8 cellular contexts compared by ENCODE assay signal in genomic region chr12:122079532-122080081, GRCh38. TPM values are rescaled to one million over a fixed set of nuclear protein-coding genes. Genes with fewer than 3 reads are reported as not detected.
A peak's percentile ranks its signal among the peaks of the same experiment; 100 is the strongest.
DNase-seq lines count a peak whose midpoint lies in the region; ATAC-seq, FAIRE-seq and TF ChIP-seq lines count a peak whose summit lies in the region.

No MANE protein-coding gene starts in this region.

- peak overlapping the region; percentile 74 for H2AK5ac ChIP-seq in IMR-90 (ENCODE audit: low read depth, low read length)

- H3K56ac ChIP-seq in IMR-90 (ENCODE audit: extremely low read depth, insufficient read depth, low read length), result peak overlapping the region; percentile 17; the same call in 1 of the 2 replicates

- 0 out of 2 replicates have a peak overlapping the region, but pooled peaks have one; percentile 5 for H4K91ac ChIP-seq in IMR-90 (ENCODE audit: insufficient read depth, low read depth, low read length)

- H3K4me3 Mint-ChIP-seq in activated naive CD8-positive, alpha-beta T cell treated with anti-CD3 and anti-CD28 coated beads for 36 hours, result peak overlapping the region; percentile 94

- H3K4me3 ChIP-seq in BLaER1 (peak overlapping the region; percentile 95), IMR-90 (ENCODE audit: insufficient read depth, low read depth, low read length) (peak overlapping the region; percentile 86), kidney (ENCODE audit: low read length in 2 of 2) (peak overlapping the region; percentile 83 to 94), suprapubic skin (peak overlapping the region; percentile 79)

- peak overlapping the region; percentile 56 for H2AK9ac ChIP-seq in IMR-90 (replicated peaks; ENCODE audit: low read depth, low read length, poor library complexity)

- H3K36me3 ChIP-seq in BLaER1, result peaks cover 11% of the 10 kb centered on the region
- H3K36me3 ChIP-seq in IMR-90 (ENCODE audit: control insufficient read depth, insufficient read depth, low read length), result peaks cover 7% of the 10 kb centered on the region; the same call in 1 of the 2 replicates
- H3K36me3 ChIP-seq in kidney (ENCODE audit: control insufficient read depth in 1 of 2, insufficient read depth in 2 of 2, low read length in 2 of 2), result no peaks in the 10 kb centered on the region
- peaks cover 10% of the 10 kb centered on the region for H3K36me3 ChIP-seq in suprapubic skin

- intact Hi-C loops in IMR-90 (cut with micrococcal nuclease) (no loop called here), kidney (cut with DNase I) (no loop called here)

- H4K8ac ChIP-seq in IMR-90 (ENCODE audit: low read depth in 2 of 2, low read length in 2 of 2), result peak overlapping the region in 1 of 2 experiments; percentile 3; a peak in 2 of 4 replicates

- H4K5ac ChIP-seq in IMR-90 (ENCODE audit: low read depth, low read length), result peak overlapping the region; percentile 30

- H3K27ac ChIP-seq in BLaER1, result peak overlapping the region; percentile 98
- H3K27ac ChIP-seq in IMR-90 (ENCODE audit: insufficient read depth, low read length), result peak overlapping the region; percentile 39
- peak overlapping the region; percentile 59 to 68 for H3K27ac ChIP-seq in kidney (ENCODE audit: low read depth in 2 of 2, low read length in 2 of 2)
- H3K27ac ChIP-seq in suprapubic skin, result peak overlapping the region; percentile 87

- ATAC-seq in IMR-90 (ENCODE audit: low read depth), result no peak
- no peak for ATAC-seq in HG02588 (IDR thresholded peaks at IDR 0.05; ENCODE audit: unreplicated experiment)

- peak overlapping the region; percentile 96 for H2AFZ ChIP-seq in IMR-90 (replicated peaks; ENCODE audit: low read length, poor library complexity)

- TF ChIP-seq POLR2A in IMR-90 (IDR thresholded peaks at IDR 0.05; ENCODE audit: low read depth, low read length), result no peak
- TF ChIP-seq POLR2A in suprapubic skin (IDR thresholded peaks at IDR 0.05), result no peak

- H3K9ac ChIP-seq in BLaER1 (peak overlapping the region; percentile 97), IMR-90 (ENCODE audit: low read depth, low read length) (peak overlapping the region; percentile 88), kidney (ENCODE audit: low read length in 2 of 2) (peak overlapping the region; percentile 89 to 93)

- H2BK20ac ChIP-seq in IMR-90 (ENCODE audit: low read depth, low read length), result 0 out of 2 replicates have a peak overlapping the region, but pooled peaks have one; percentile 14

- H3K4me1 Mint-ChIP-seq in activated naive CD8-positive, alpha-beta T cell treated with anti-CD3 and anti-CD28 coated beads for 36 hours, result peaks cover 49% of the 10 kb centered on the region

- H3K9me1 ChIP-seq in IMR-90 (ENCODE audit: insufficient read depth, low read length), result 0 out of 2 replicates have a peak, but pooled peaks cover 10% of the 10 kb centered on the region

- H3K4me1 ChIP-seq in BLaER1, result peaks cover 67% of the 10 kb centered on the region
- H3K4me1 ChIP-seq in IMR-90 (ENCODE audit: control insufficient read depth, insufficient read depth, low read length), result peaks cover 10% of the 10 kb centered on the region
- H3K4me1 ChIP-seq in kidney (ENCODE audit: control insufficient read depth in 1 of 2, insufficient read depth in 1 of 2, low read depth in 1 of 2, low read length in 2 of 2), result peaks cover 14 to 28% of the 10 kb centered on the region in 2 donors
- H3K4me1 ChIP-seq in suprapubic skin, result peaks cover 48% of the 10 kb centered on the region

- TF ChIP-seq CTCF in IMR-90 (conservative IDR thresholded peaks at IDR 0.05; ENCODE audit: low read depth, low read length) (no peak), kidney (IDR thresholded peaks at IDR 0.05; ENCODE audit: borderline replicate concordance, extremely low read depth, insufficient read depth) (no peak), suprapubic skin (IDR thresholded peaks at IDR 0.05) (no peak)

- H3K79me1 ChIP-seq in IMR-90 (ENCODE audit: low read depth in 1 of 2, low read length in 2 of 2), result peaks cover 13 to 53% of the 10 kb centered on the region in 2 experiments; a peak in 3 of 4 replicates

- no peaks in the 10 kb centered on the region for H3K27me3 Mint-ChIP-seq in activated naive CD8-positive, alpha-beta T cell treated with anti-CD3 and anti-CD28 coated beads for 36 hours

- no peak for TF ChIP-seq RAD21 in IMR-90 (IDR thresholded peaks at IDR 0.05; ENCODE audit: low read length)

- dilution Hi-C loops in IMR-90 (cut with HindIII; ENCODE audit: low sequenced_read_pairs, unreplicated experiment), result no loop called here

- 0% methylated on average over 1 of the region's 13 CpGs; no CpG with 5 or more reads in 1 of the 2 experiments for WGBS in IMR-90 (ENCODE audit: extremely low coverage in 2 of 2, insufficient read length in 1 of 2), 2 experiments
- WGBS in suprapubic skin, result 0% methylated on average over 10 of the region's 13 CpGs

- H3K27me3 ChIP-seq in BLaER1, result no peaks in the 10 kb centered on the region
- peaks cover 4% of the 10 kb centered on the region; the same call in 1 of the 2 replicates for H3K27me3 ChIP-seq in IMR-90 (ENCODE audit: control insufficient read depth, insufficient read depth, low read length)
- no peaks in the 10 kb centered on the region for H3K27me3 ChIP-seq in suprapubic skin

- TF ChIP-seq EP300 in suprapubic skin (IDR thresholded peaks at IDR 0.05), result no peak

- H4K20me1 ChIP-seq in BLaER1, result peaks cover 58% of the 10 kb centered on the region
- H4K20me1 ChIP-seq in IMR-90 (ENCODE audit: insufficient read depth, low read length), result peaks cover 40% of the 10 kb centered on the region

- H2BK15ac ChIP-seq in IMR-90 (ENCODE audit: low read depth, low read length), result 0 out of 3 replicates have a peak overlapping the region, but pooled peaks have one; percentile 15

- H3K36me3 Mint-ChIP-seq in activated naive CD8-positive, alpha-beta T cell treated with anti-CD3 and anti-CD28 coated beads for 36 hours, result peaks cover 31% of the 10 kb centered on the region

- peak overlapping the region; percentile 82 for H3K27ac Mint-ChIP-seq in activated naive CD8-positive, alpha-beta T cell treated with anti-CD3 and anti-CD28 coated beads for 36 hours

- DNase-seq in IMR-90, result no peak
- DNase-seq in activated naive CD8-positive, alpha-beta T cell treated with anti-CD3 and anti-CD28 coated beads for 36 hours, result no peak
- DNase-seq in kidney, result no peak
- peak in 1 of 2 donors; percentile 56 for DNase-seq in suprapubic skin (ENCODE audit: low spot score in 2 of 2)
- no peak for DNase-seq in kidney tubule cell (ENCODE audit: low spot score)
- no peak for DNase-seq in G401 (ENCODE audit: low spot score)

- H3K18ac ChIP-seq in IMR-90 (ENCODE audit: low read depth, low read length), result peak overlapping the region; percentile 32; the same call in 1 of the 2 replicates

- H2BK5ac ChIP-seq in IMR-90 (ENCODE audit: low read depth, low read length, poor library complexity, severe bottlenecking), result peak overlapping the region; percentile 8

- H3K9me3 Mint-ChIP-seq in activated naive CD8-positive, alpha-beta T cell treated with anti-CD3 and anti-CD28 coated beads for 36 hours, result no peaks in the 10 kb centered on the region

- peak overlapping the region; percentile 79 for H3K14ac ChIP-seq in IMR-90 (replicated peaks; ENCODE audit: low read depth, low read length)

- H3K4me2 ChIP-seq in BLaER1 (peak overlapping the region; percentile 97), IMR-90 (ENCODE audit: low read depth, low read length) (peak overlapping the region; percentile 76)

- no TSS peak for BruUV-seq in IMR-90 (replicated peaks; lab: Mats Ljungman, UMichigan)

- in situ Hi-C loops in IMR-90 (cut with MboI; ENCODE audit: low sequenced_read_pairs), result no loop called here
- in situ Hi-C loops in G401 (cut with HindIII; ENCODE audit: low sequenced_read_pairs), result no loop called here

- POLR2A ChIA-PET in IMR-90 (lab: Charles Lee; ENCODE audit: unreplicated experiment), result interaction anchor here (0.5 kb wide), 1 partner anchor 10 kb away, joined by 4 read pairs; no protein-coding TSS in a partner anchor

- H3K4ac ChIP-seq in IMR-90 (ENCODE audit: low read depth, low read length), result peak overlapping the region; percentile 1

- H3K23ac ChIP-seq in IMR-90 (ENCODE audit: low read depth, low read length), result peak overlapping the region; percentile 75

- H3K9me3 ChIP-seq in BLaER1 (no peaks in the 10 kb centered on the region), IMR-90 (ENCODE audit: control insufficient read depth, insufficient read depth, low read length) (no peaks in the 10 kb centered on the region), kidney (ENCODE audit: control insufficient read depth in 1 of 2, low read length in 2 of 2) (no peaks in the 10 kb centered on the region), suprapubic skin (no peaks in the 10 kb centered on the region)

- no peak for FAIRE-seq in kidney (lab: Jason Lieb, UNC)

- H2BK120ac ChIP-seq in IMR-90 (ENCODE audit: low read depth, low read length), result peak overlapping the region; percentile 47; the same call in 1 of the 2 replicates

- CTCF ChIA-PET in IMR-90 (lab: Yijun Ruan, JAX), result interaction anchor here (1.7 kb wide), 1 partner anchor 44 kb away, joined by 7 read pairs; no protein-coding TSS in a partner anchor

TF ChIP-seq in IMR-90, 13 proteins besides CTCF, POLR2A, EP300 and RAD21:
- TF ChIP-seq RCOR1 (IDR thresholded peaks at IDR 0.05; ENCODE audit: insufficient replicate concordance, low read length) (no peak), MXI1 (IDR thresholded peaks at IDR 0.05; ENCODE audit: borderline replicate concordance, low read depth, low read length) (0 out of 2 replicates have a peak, but pooled peaks have one; percentile 20), BHLHE40 (IDR thresholded peaks at IDR 0.05; ENCODE audit: low read depth, low read length) (no peak), CEBPB (IDR thresholded peaks at IDR 0.05; ENCODE audit: low read depth, low read length) (peak; percentile 68)

RNA-seq across cellular contexts. Expression of gene MLXIP, which starts 1.1 kb away (rescaled TPM):
- total RNA-seq in IMR-90 (2012; rRNA removed) (2.7 and 3.1 TPM in 2 replicates), kidney (67.6 TPM), suprapubic skin (10 to 100 TPM; 25.2 to 91.4 (median 35.4) TPM)
- polyA plus RNA-seq in IMR-90 (2012; rRNA removed) (9.5 and 10.8 TPM in 2 replicates), kidney (ENCODE audit: insufficient read depth, low read depth, low replicate concordance) (10.9 TPM)
- 5.9 and 8.8 TPM in 2 replicates for polyA plus RNA-seq in IMR-90 (2012; cell fraction: cytosol; rRNA removed)
- polyA plus RNA-seq in IMR-90 (2012; cell fraction: nucleus; rRNA removed; ENCODE audit: low replicate concordance), result 29.1 and 35.2 TPM in 2 replicates
- 10 to 100 TPM; 29.0 to 30.1 TPM for total RNA-seq in activated naive CD8-positive, alpha-beta T cell treated with anti-CD3 and anti-CD28 coated beads for 36 hours
- total RNA-seq in G401 (2014; rRNA removed; shearing (Covaris generic)), result 4.3 and 4.6 TPM in 2 replicates

RNA-seq across cellular contexts. Expression of gene BCL7A, which starts 57.9 kb away (rescaled TPM):
- 5.6 and 6.1 TPM in 2 replicates for total RNA-seq in IMR-90 (2012; rRNA removed)
- 7.9 and 8.6 TPM in 2 replicates for polyA plus RNA-seq in IMR-90 (2012; rRNA removed)
- 6.7 and 7.3 TPM in 2 replicates for polyA plus RNA-seq in IMR-90 (2012; cell fraction: cytosol; rRNA removed)
- 6.3 and 6.4 TPM in 2 replicates for polyA plus RNA-seq in IMR-90 (2012; cell fraction: nucleus; rRNA removed; ENCODE audit: low replicate concordance)
- total RNA-seq in activated naive CD8-positive, alpha-beta T cell treated with anti-CD3 and anti-CD28 coated beads for 36 hours, result 1 to 10 TPM; 6.7 to 7.2 TPM
- 22.7 TPM for total RNA-seq in kidney
- 6.8 TPM for polyA plus RNA-seq in kidney (ENCODE audit: insufficient read depth, low read depth, low replicate concordance)
- total RNA-seq in suprapubic skin, result 10 to 100 TPM; 15.9 to 30.9 (median 22.7) TPM
- total RNA-seq in G401 (2014; rRNA removed; shearing (Covaris generic)), result 10.6 and 16.1 TPM in 2 replicates

Comparison
In these comparisons a context has a peak if more than half of its experiments do, and no peak if none do; other contexts are left out.
1. H3K27ac ChIP-seq: peak in every context shown above with its lines; median percentile 98 in BLaER1; 87 in suprapubic skin; 64 in kidney; 39 in IMR-90.